ENCODE assay signal across 24 cellular contexts in the genomic region with DNA sequence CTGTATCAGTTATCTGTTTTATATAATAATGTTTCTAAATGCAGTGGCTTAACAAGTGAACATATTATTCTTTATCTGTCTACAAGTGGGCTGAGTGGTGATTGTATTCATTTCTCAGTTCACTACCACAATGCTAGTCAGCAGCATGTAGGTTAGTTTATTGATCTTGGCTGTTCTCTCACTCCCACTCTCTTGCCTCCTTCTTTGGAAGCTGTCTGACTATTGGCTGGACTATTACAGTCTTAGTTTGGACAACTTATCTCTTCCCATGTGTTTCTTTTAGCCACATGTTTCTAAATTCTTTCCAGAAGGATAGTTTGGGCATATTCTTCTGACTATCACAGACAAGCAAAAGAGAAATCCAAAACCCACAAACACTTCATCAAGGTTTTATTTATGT.
A peak's percentile ranks its signal among the peaks of the same experiment; 100 is the strongest.
DNase-seq lines count a peak whose midpoint lies in the region; ATAC-seq, FAIRE-seq and TF ChIP-seq lines count a peak whose summit lies in the region.
"Had no signal": no experiment of that assay in that cellular context is flagged by ENCODE, and none has a peak within 500 bp of the region (broad histone marks: within the 10 kb centered on the region; RNA-seq: fewer than 3 reads in every experiment).

No MANE protein-coding gene starts in this region.

- TF ChIP-seq CTCF in astrocyte (IDR thresholded peaks at IDR 0.05; ENCODE audit: insufficient read depth, low read depth, low read length) = no peak
- TF ChIP-seq CTCF in K562 (IDR thresholded peaks at IDR 0.05 in 2 of 3, conservative IDR thresholded peaks at IDR 0.05 in 1 of 3; ENCODE audit: insufficient read depth in 2 of 3, low read depth in 1 of 3, low read length in 3 of 3) = no peak
- no peak for TF ChIP-seq CTCF in psoas muscle (IDR thresholded peaks at IDR 0.05)
- TF ChIP-seq CTCF in PC-9 (conservative IDR thresholded peaks at IDR 0.05) = no peak

- no peak for TF ChIP-seq EP300 in K562 (IDR thresholded peaks at IDR 0.05; ENCODE audit: low read length)

- no TSS peak for BruUV-seq in K562 (replicated peaks; lab: Mats Ljungman, UMichigan)
- BruUV-seq in PC-9 (replicated peaks; lab: Mats Ljungman, UMichigan) = no TSS peak

- no peak overlapping the region for H3K27ac ChIP-seq in astrocyte (ENCODE audit: low read depth, low read length)
- H3K27ac ChIP-seq in K562 (ENCODE audit: extremely low read depth, low read depth, low read length) = no peak overlapping the region
- H3K27ac ChIP-seq in psoas muscle = no peak overlapping the region
- no peak overlapping the region for H3K27ac ChIP-seq in PC-9
- H3K27ac ChIP-seq: BLaER1, C4-2B had no signal

- H3K9me2 ChIP-seq in PC-9 (ENCODE audit: insufficient read depth) = no peaks in the 10 kb centered on the region

- H3K4me3 ChIP-seq in astrocyte (ENCODE audit: insufficient read depth, low read depth, low read length) (no peak overlapping the region), K562 (no peak overlapping the region), psoas muscle (no peak overlapping the region), PC-9 (no peak overlapping the region)
- H3K4me3 ChIP-seq: BLaER1, HAP-1 had no signal

- H3K4me1 Mint-ChIP-seq in astrocyte (ENCODE audit: low read depth, unreplicated experiment) = peaks cover 4% of the 10 kb centered on the region
- H3K4me1 Mint-ChIP-seq: B cell; CD4-positive, CD25-positive, alpha-beta regulatory T cell had no signal

- no peaks in the 10 kb centered on the region for H4K20me1 ChIP-seq in astrocyte (ENCODE audit: insufficient read depth, low read length)
- no peaks in the 10 kb centered on the region for H4K20me1 ChIP-seq in K562 (replicated peaks; ENCODE audit: control insufficient read depth, insufficient read depth, low read length)
- H4K20me1 ChIP-seq in PC-9 (ENCODE audit: insufficient read depth) = no peaks in the 10 kb centered on the region
- H4K20me1 ChIP-seq: BLaER1 had no signal

- no peaks in the 10 kb centered on the region for H3K9me3 Mint-ChIP-seq in astrocyte (ENCODE audit: unreplicated experiment)
- H3K9me3 Mint-ChIP-seq: CD8-positive, alpha-beta T cell; HFFc6 had no signal

- FAIRE-seq in HTR-8/SVneo (lab: Jason Lieb, UNC) (peak; percentile 26), astrocyte (lab: Jason Lieb, UNC) (no peak), K562 (lab: Jason Lieb, UNC) (peak; percentile 11)
- FAIRE-seq: GM12891, GM18507, H54 had no signal

- H3K79me2 ChIP-seq in astrocyte (ENCODE audit: insufficient read depth, low read length) (no peaks in the 10 kb centered on the region), K562 (ENCODE audit: control insufficient read depth, insufficient read depth, low read length) (no peaks in the 10 kb centered on the region), PC-9 (ENCODE audit: low read depth) (no peaks in the 10 kb centered on the region)

- no peaks in the 10 kb centered on the region for H3K9me1 ChIP-seq in K562 (ENCODE audit: control insufficient read depth, insufficient read depth, low read length)

- intact Hi-C loops in K562 (cut with micrococcal nuclease) (no loop called here), psoas muscle (cut with DNase I) (no loop called here), PC-9 (cut with micrococcal nuclease; ENCODE audit: unreplicated experiment) (no loop called here)

- H3K9me3 ChIP-seq in astrocyte (ENCODE audit: insufficient read depth, low read depth, low read length) = no peaks in the 10 kb centered on the region
- no peaks in the 10 kb centered on the region for H3K9me3 ChIP-seq in K562 (replicated peaks; ENCODE audit: control insufficient read depth, insufficient read depth, low read depth, low read length)
- peaks cover 2% of the 10 kb centered on the region for H3K9me3 ChIP-seq in psoas muscle
- H3K9me3 ChIP-seq in PC-9 (ENCODE audit: insufficient read depth, low read depth) = no peaks in the 10 kb centered on the region
- H3K9me3 ChIP-seq: BLaER1, Caco-2, HAP-1 had no signal

- in situ Hi-C loops in K562 (cut with MboI) = no loop called here

- no peaks in the 10 kb centered on the region for H3K4me1 ChIP-seq in astrocyte (ENCODE audit: insufficient read depth, low read length)
- no peaks in the 10 kb centered on the region for H3K4me1 ChIP-seq in K562 (replicated peaks in 1 of 2; ENCODE audit: control insufficient read depth in 2 of 2, insufficient read depth in 2 of 2, low read length in 2 of 2)
- H3K4me1 ChIP-seq in psoas muscle = no peaks in the 10 kb centered on the region
- no peaks in the 10 kb centered on the region for H3K4me1 ChIP-seq in PC-9 (replicated peaks; ENCODE audit: insufficient read depth)
- H3K4me1 ChIP-seq: BLaER1, Caco-2, HAP-1 had no signal

- ATAC-seq in K562 (no peak), psoas muscle (no peak), GM18867 (IDR thresholded peaks at IDR 0.05; ENCODE audit: unreplicated experiment) (no peak)
- ATAC-seq: CD8-positive, alpha-beta T cell had no signal

- no peaks in the 10 kb centered on the region for H3K27me3 Mint-ChIP-seq in astrocyte (ENCODE audit: low read depth, unreplicated experiment)
- H3K27me3 Mint-ChIP-seq: B cell; CD4-positive, CD25-positive, alpha-beta regulatory T cell had no signal

- H3K9ac ChIP-seq in astrocyte (ENCODE audit: low read length) (no peak overlapping the region), K562 (ENCODE audit: insufficient read depth in 1 of 2, low read depth in 2 of 2, low read length in 2 of 2) (no peak overlapping the region)
- H3K9ac ChIP-seq: BLaER1 had no signal

- no peak overlapping the region for H2AFZ ChIP-seq in astrocyte (ENCODE audit: low read depth, low read length)
- H2AFZ ChIP-seq in K562 (ENCODE audit: low read depth, low read length) = no peak overlapping the region
- no peak overlapping the region for H2AFZ ChIP-seq in PC-9

- CTCF ChIA-PET in K562 (lab: Yijun Ruan, JAX; ENCODE audit: low intra/inter-chr PET ratio) = no interaction called here
- CTCF ChIA-PET in PC-9 (lab: Charles Lee) = no interaction called here

- no peak overlapping the region for H3K27ac Mint-ChIP-seq in astrocyte (ENCODE audit: unreplicated experiment)
- H3K27ac Mint-ChIP-seq: B cell; CD4-positive, CD25-positive, alpha-beta regulatory T cell; CD8-positive, alpha-beta T cell; HFFc6 had no signal

- TF ChIP-seq POLR2A in K562 (conservative IDR thresholded peaks at IDR 0.05) = no peak

- no peaks in the 10 kb centered on the region for H3K36me3 ChIP-seq in astrocyte (ENCODE audit: insufficient read depth, low read length)
- no peaks in the 10 kb centered on the region for H3K36me3 ChIP-seq in K562 (ENCODE audit: control insufficient read depth, insufficient read depth, low read length)
- H3K36me3 ChIP-seq in psoas muscle (ENCODE audit: insufficient read depth in 1 of 2, low read depth in 1 of 2) = no peaks in the 10 kb centered on the region
- H3K36me3 ChIP-seq in PC-9 (ENCODE audit: low read depth) = no peaks in the 10 kb centered on the region
- H3K36me3 ChIP-seq: BLaER1, HAP-1 had no signal

- no peaks in the 10 kb centered on the region for H3K27me3 ChIP-seq in astrocyte (ENCODE audit: insufficient read depth, low read length)
- H3K27me3 ChIP-seq in K562 (ENCODE audit: control insufficient read depth in 2 of 2, insufficient read depth in 2 of 2, low read length in 2 of 2) = no peaks in the 10 kb centered on the region
- H3K27me3 ChIP-seq in psoas muscle (ENCODE audit: insufficient read depth in 3 of 3, low read length in 2 of 3) = no peaks in the 10 kb centered on the region
- H3K27me3 ChIP-seq in PC-9 (ENCODE audit: insufficient read depth, low read depth) = no peaks in the 10 kb centered on the region
- H3K27me3 ChIP-seq: BLaER1 had no signal

- H3F3A ChIP-seq in PC-9 (ENCODE audit: insufficient read depth, low read depth) = no peaks in the 10 kb centered on the region

- no peak for TF ChIP-seq RAD21 in K562 (CRISPR knock-in tag; conservative IDR thresholded peaks at IDR 0.05 in 1 of 2, IDR thresholded peaks at IDR 0.05 in 1 of 2)

- POLR2A ChIA-PET in K562 (lab: Yijun Ruan, JAX) (no interaction called here), PC-9 (lab: Charles Lee; ENCODE audit: unreplicated experiment) (no interaction called here)

- DNase-seq in HTR-8/SVneo (ENCODE audit: insufficient read length, low spot score) = no peak
- peak; percentile 52 for DNase-seq in astrocyte (ENCODE audit: low read depth)
- DNase-seq in K562 (ENCODE audit: extremely low read depth in 1 of 4, low spot score in 3 of 4) = no peak
- DNase-seq in iris pigment epithelial cell (ENCODE audit: low read depth) = peak; percentile 13
- no peak for DNase-seq in DMS153 (lab: John Stamatoyannopoulos, UW)
- no peak for DNase-seq in psoas muscle
- no peak for DNase-seq in PC-9
- DNase-seq: Caco-2; CD4-positive, CD25-positive, alpha-beta regulatory T cell; CD8-positive, alpha-beta T cell; DMS 273 treated with DMSO at 0.1 percent for 48 hours; DMS53; DMS79 treated with DMSO at 0.1 percent for 48 hours; GF-D8; GOT3; HFFc6 had no signal

- H3K4me2 ChIP-seq in astrocyte (ENCODE audit: low read length) = no peak overlapping the region
- no peak overlapping the region for H3K4me2 ChIP-seq in K562 (ENCODE audit: insufficient read depth, low read length)
- no peak overlapping the region for H3K4me2 ChIP-seq in PC-9
- H3K4me2 ChIP-seq: BLaER1 had no signal

- no peak overlapping the region for H3K4me3 Mint-ChIP-seq in astrocyte (ENCODE audit: unreplicated experiment)
- H3K4me3 Mint-ChIP-seq: B cell; CD4-positive, CD25-positive, alpha-beta regulatory T cell; CD8-positive, alpha-beta T cell; HFFc6 had no signal

- no peaks in the 10 kb centered on the region for H3K36me3 Mint-ChIP-seq in astrocyte (ENCODE audit: low read depth, unreplicated experiment)
- H3K36me3 Mint-ChIP-seq: CD4-positive, CD25-positive, alpha-beta regulatory T cell; CD8-positive, alpha-beta T cell had no signal

TF ChIP-seq in K562, 482 proteins besides CTCF, POLR2A, EP300 and RAD21 (continues in another document):
- TF ChIP-seq U2AF1 (optimal IDR thresholded peaks at IDR 0.05; ENCODE audit: low read depth, low read length) = no peak
- TF ChIP-seq, protein P1, sequence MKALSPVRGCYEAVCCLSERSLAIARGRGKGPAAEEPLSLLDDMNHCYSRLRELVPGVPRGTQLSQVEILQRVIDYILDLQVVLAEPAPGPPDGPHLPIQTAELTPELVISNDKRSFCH (CRISPR knock-in tag; IDR thresholded peaks at IDR 0.05) = no peak
- TF ChIP-seq, protein P1 (tag; IDR thresholded peaks at IDR 0.05) = no peak
- no peak for TF ChIP-seq THRAP3 (IDR thresholded peaks at IDR 0.05; ENCODE audit: borderline replicate concordance)
- TF ChIP-seq GTF2E2 (tag; IDR thresholded peaks at IDR 0.05) = no peak
- no peak for TF ChIP-seq HEY1 (CRISPR knock-in tag; IDR thresholded peaks at IDR 0.05; ENCODE audit: borderline replicate concordance)
- no peak for TF ChIP-seq ETV5 (CRISPR knock-in tag; IDR thresholded peaks at IDR 0.05; ENCODE audit: low read depth)
- no peak for TF ChIP-seq PML (IDR thresholded peaks at IDR 0.05; ENCODE audit: low read length)
- no peak for TF ChIP-seq CHCHD3 (CRISPR knock-in tag; IDR thresholded peaks at IDR 0.05)

Comparison
In these comparisons a context has a peak if more than half of its experiments do, and no peak if none do; other contexts are left out.
1. DNase-seq: peak in astrocyte (single experiment) and iris pigment epithelial cell (single experiment); none in HTR-8/SVneo (single experiment), K562 (0 of 4), DMS153 (single experiment), psoas muscle (0 of 2) and PC-9 (0 of 2).